Comparison of ENCODE assay signal across 11 cellular contexts in the genomic region with DNA sequence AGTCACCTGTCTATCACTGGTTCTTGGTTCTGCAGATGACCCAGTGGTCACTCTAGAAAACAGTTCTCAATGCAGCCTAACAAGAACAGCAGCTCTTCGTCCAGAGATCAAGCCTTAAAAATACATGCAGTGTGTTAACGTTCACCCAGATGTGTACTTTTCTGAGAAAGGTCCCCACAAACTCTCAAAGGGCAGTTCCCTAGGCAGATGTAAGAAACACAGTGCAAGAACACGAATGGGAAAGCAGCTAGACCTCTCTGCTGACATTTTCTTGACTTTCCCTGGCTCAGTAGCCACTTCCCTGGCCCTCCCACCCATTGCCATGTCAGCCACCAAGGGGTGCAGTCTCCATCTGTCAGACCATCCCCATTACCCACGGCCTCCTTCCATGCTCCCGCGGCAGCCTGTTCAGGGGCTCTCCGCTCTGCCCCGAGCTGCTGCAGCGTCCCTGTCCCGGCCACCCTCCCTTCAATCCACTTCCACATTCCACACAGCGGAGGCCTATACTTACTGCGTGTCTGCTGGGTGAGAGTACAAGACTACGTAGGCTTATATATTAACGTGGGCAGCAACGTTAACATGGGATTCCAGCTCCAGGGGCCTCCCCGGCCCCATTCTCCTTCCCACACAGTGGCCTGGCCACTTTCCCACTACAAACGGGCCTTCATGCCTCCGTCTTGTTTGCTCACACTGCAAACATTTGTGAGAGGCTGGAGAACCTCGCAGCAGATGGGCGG. TPM values are rescaled to one million over a fixed set of nuclear protein-coding genes. Genes with fewer than 3 reads are reported as not detected.
A peak's percentile ranks its signal among the peaks of the same experiment; 100 is the strongest.
DNase-seq lines count a peak whose midpoint lies in the region; ATAC-seq, FAIRE-seq and TF ChIP-seq lines count a peak whose summit lies in the region.
"Had no signal": no experiment of that assay in that cellular context is flagged by ENCODE, and none has a peak within 500 bp of the region (broad histone marks: within the 10 kb centered on the region; RNA-seq: fewer than 3 reads in every experiment).

No MANE protein-coding gene starts in this region.

- no peak for FAIRE-seq in kidney (lab: Jason Lieb, UNC)

- H3K27ac ChIP-seq in caudate nucleus (ENCODE audit: low read depth, low read length) (peak overlapping the region; percentile 7), left lung (peak overlapping the region; percentile 10 to 13), smooth muscle cell (ENCODE audit: low read depth) (peak overlapping the region; percentile 81), kidney (ENCODE audit: low read depth in 2 of 2, low read length in 2 of 2) (no peak overlapping the region)

- H3K9ac ChIP-seq in smooth muscle cell (ENCODE audit: low read depth) (peak overlapping the region; percentile 30), kidney (ENCODE audit: low read length in 2 of 2) (no peak overlapping the region)

- no peak for TF ChIP-seq CTCF in left lung (IDR thresholded peaks at IDR 0.05)
- no peak for TF ChIP-seq CTCF in smooth muscle cell (IDR thresholded peaks at IDR 0.05; ENCODE audit: borderline replicate concordance, insufficient read depth, poor library complexity, severe bottlenecking)
- no peak for TF ChIP-seq CTCF in kidney (IDR thresholded peaks at IDR 0.05; ENCODE audit: borderline replicate concordance, extremely low read depth, insufficient read depth)

- DNase-seq in DMS53 treated with DMSO at 0.1 percent for 48 hours (lab: John Stamatoyannopoulos, UW; ENCODE audit: unreplicated experiment) (peak; percentile 16), caudate nucleus (lab: John Stamatoyannopoulos, UW) (peak in 5 of 61 donors; percentile 15 to 36 (median 27)), left lung (peak in 1 of 2 donors; percentile 54), smooth muscle cell (lab: John Stamatoyannopoulos, UW; ENCODE audit: unreplicated experiment) (no peak), NCI-H1417 treated with DMSO at 0.1 percent for 48 hours (lab: John Stamatoyannopoulos, UW) (no peak), D341Med (ENCODE audit: low spot score) (no peak), kidney (no peak)
- DNase-seq in activated T-cell treated with anti-CD3 and anti-CD28 coated beads, Interleukin-2, amount 50 U/mL, for 1 hour = no peak
- DNase-seq: activated naive CD4-positive, alpha-beta T cell; NCI-H774; T-helper 9 cell had no signal

- H3F3A ChIP-seq in smooth muscle cell (ENCODE audit: low read depth) = peaks cover 19% of the 10 kb centered on the region

- H4K20me1 ChIP-seq in smooth muscle cell (ENCODE audit: low read depth) = peaks cover 95% of the 10 kb centered on the region

- no peaks in the 10 kb centered on the region for H3K27me3 ChIP-seq in left lung
- H3K27me3 ChIP-seq in smooth muscle cell (ENCODE audit: low read depth) = no peaks in the 10 kb centered on the region

- 44% methylated on average over 20 of the region's 20 CpGs for WGBS in smooth muscle cell (ENCODE audit: low lambda C conversion rate)

- H3K9me3 ChIP-seq in left lung = no peaks in the 10 kb centered on the region
- no peaks in the 10 kb centered on the region for H3K9me3 ChIP-seq in smooth muscle cell (replicated peaks; ENCODE audit: low read depth)
- H3K9me3 ChIP-seq in kidney (ENCODE audit: control insufficient read depth in 1 of 2, low read length in 2 of 2) = no peaks in the 10 kb centered on the region

- peaks cover 55% of the 10 kb centered on the region for H3K79me2 ChIP-seq in smooth muscle cell (ENCODE audit: low read depth)

- peak overlapping the region; percentile 77 for H3K4me2 ChIP-seq in smooth muscle cell

- intact Hi-C loops in left lung (cut with DNase I) = no loop called here
- intact Hi-C loops in kidney (cut with DNase I) = no loop called here

- H3K4me3 ChIP-seq in left lung (no peak overlapping the region), smooth muscle cell (no peak overlapping the region), kidney (ENCODE audit: low read length in 2 of 2) (no peak overlapping the region)

- H2AFZ ChIP-seq in smooth muscle cell (ENCODE audit: low read depth) = no peak overlapping the region

- peaks cover 40 to 81% of the 10 kb centered on the region in 2 donors for H3K4me1 ChIP-seq in left lung
- peaks cover 21% of the 10 kb centered on the region for H3K4me1 ChIP-seq in smooth muscle cell (ENCODE audit: low read depth)
- H3K4me1 ChIP-seq in kidney (ENCODE audit: control insufficient read depth in 1 of 2, insufficient read depth in 1 of 2, low read depth in 1 of 2, low read length in 2 of 2) = peaks cover 0 to 27% of the 10 kb centered on the region in 2 donors

- H3K36me3 ChIP-seq in left lung = no peaks in the 10 kb centered on the region
- no peaks in the 10 kb centered on the region for H3K36me3 ChIP-seq in smooth muscle cell (ENCODE audit: low read depth)
- no peaks in the 10 kb centered on the region for H3K36me3 ChIP-seq in kidney (ENCODE audit: control insufficient read depth in 1 of 2, insufficient read depth in 2 of 2, low read length in 2 of 2)

- ATAC-seq in left lung = peak; percentile 70

RNA-seq across cellular contexts. Expression of gene IRF2, which starts 34.3 kb away (rescaled TPM):
- total RNA-seq in left lung (10 to 100 TPM; 32.8 to 50.2 TPM), smooth muscle cell (18.4 and 21.6 TPM in 2 replicates), kidney (42.8 TPM)
- polyA plus RNA-seq in smooth muscle cell (6.6 and 10.2 TPM in 2 replicates), kidney (ENCODE audit: insufficient read depth, low read depth, low replicate concordance) (16.8 TPM)

Comparison
In these comparisons a context has a peak if more than half of its experiments do, and no peak if none do; other contexts are left out.
1. H3K27ac ChIP-seq: peak in caudate nucleus (single experiment), left lung (2 of 2) and smooth muscle cell (single experiment); none in kidney (0 of 2).